ENCODE assay signal across 8 cellular contexts in the genomic region with DNA sequence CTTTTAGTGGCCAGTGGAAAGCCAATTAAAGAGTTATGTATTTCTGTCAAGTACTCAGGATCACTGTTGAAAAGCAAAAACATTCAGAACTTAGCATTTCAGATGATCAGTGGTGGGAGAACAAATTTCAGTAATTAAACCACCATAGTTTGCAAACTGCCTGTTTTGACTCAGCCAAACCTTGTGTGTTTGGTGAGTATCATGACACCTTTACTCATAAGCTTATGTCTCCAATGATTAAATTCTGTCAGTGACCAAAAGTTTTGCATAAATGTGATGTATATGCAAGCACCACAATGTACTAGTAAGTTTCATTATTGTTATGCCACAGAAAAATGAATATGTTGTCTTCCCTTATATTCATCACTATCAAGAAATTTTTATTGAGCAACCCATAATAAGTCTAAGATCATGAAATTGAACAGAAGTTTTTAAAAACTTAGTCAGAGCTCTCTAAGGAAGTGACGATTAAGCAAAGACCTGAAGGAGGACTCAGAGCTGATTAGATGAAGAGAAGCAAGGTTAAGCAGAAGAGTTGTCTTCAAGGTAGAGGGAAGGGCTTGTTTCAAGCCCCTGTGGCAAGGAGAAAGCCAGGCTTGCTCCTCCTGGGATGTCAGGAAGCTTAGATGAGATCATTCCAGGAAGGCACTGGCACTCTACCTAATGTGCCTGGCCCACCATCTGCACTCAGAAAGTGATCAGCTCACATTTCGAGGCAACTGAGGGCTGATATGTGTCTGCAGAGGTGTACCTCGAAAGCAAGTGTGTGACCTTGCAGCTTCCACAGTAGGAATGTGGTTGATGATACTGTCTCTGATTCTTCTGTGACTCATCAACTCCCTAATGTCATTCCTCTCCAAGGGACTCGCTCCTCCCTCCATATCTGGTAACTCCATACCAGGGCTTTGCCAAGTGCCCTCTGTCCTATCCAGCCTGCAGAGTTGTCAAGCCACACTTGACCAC. TPM values are rescaled to one million over a fixed set of nuclear protein-coding genes. Genes with fewer than 3 reads are reported as not detected.
DNase-seq lines count a peak whose midpoint lies in the region; ATAC-seq, FAIRE-seq and TF ChIP-seq lines count a peak whose summit lies in the region.

No MANE protein-coding gene starts in this region.

- H3K4me1 Mint-ChIP-seq in stimulated activated memory B cell treated with anti-CD40 and anti-IgM and Interleukin-4, amounts not matched to agents 10 μg/mL and 1 μg/mL and 100 μg/mL, for 72 hours: peaks cover 39% of the 10 kb centered on the region
- peaks cover 7% of the 10 kb centered on the region for H3K4me1 Mint-ChIP-seq in Calu3 (ENCODE audit: low read depth, unreplicated experiment)

- DNase-seq in ACHN (peak; percentile 46), astrocyte of the spinal cord (ENCODE audit: low read depth, low spot score) (peak; percentile 39), Calu3 (no peak), DMS79 treated with DMSO at 0.1 percent for 48 hours (lab: John Stamatoyannopoulos, UW) (no peak), kidney (no peak)

- peaks cover 5 to 6% of the 10 kb centered on the region in 2 donors for H3K4me1 ChIP-seq in kidney (ENCODE audit: control insufficient read depth in 1 of 2, insufficient read depth in 1 of 2, low read depth in 1 of 2, low read length in 2 of 2)

- H3K9me3 Mint-ChIP-seq in stimulated activated memory B cell treated with anti-CD40 and anti-IgM and Interleukin-4, amounts not matched to agents 10 μg/mL and 1 μg/mL and 100 μg/mL, for 72 hours: no peaks in the 10 kb centered on the region
- H3K9me3 Mint-ChIP-seq in Calu3 (ENCODE audit: low read depth, unreplicated experiment): no peaks in the 10 kb centered on the region

- intact Hi-C loops in Calu3 (cut with micrococcal nuclease; ENCODE audit: unreplicated experiment): no loop called here
- intact Hi-C loops in kidney (cut with DNase I): no loop called here

- no peak for FAIRE-seq in kidney (lab: Jason Lieb, UNC)

- ATAC-seq in GM19043 (IDR thresholded peaks at IDR 0.05; ENCODE audit: low read depth, unreplicated experiment) (peak; percentile 78), HG03103 (IDR thresholded peaks at IDR 0.05; ENCODE audit: low read depth, unreplicated experiment) (peak; percentile 77)
- peak; percentile 56 for ATAC-seq in stimulated activated memory B cell treated with anti-CD40 and anti-IgM and Interleukin-4, amounts not matched to agents 10 μg/mL and 1 μg/mL and 100 μg/mL, for 72 hours

- no peaks in the 10 kb centered on the region for H3K36me3 Mint-ChIP-seq in stimulated activated memory B cell treated with anti-CD40 and anti-IgM and Interleukin-4, amounts not matched to agents 10 μg/mL and 1 μg/mL and 100 μg/mL, for 72 hours
- peaks cover 56% of the 10 kb centered on the region for H3K36me3 Mint-ChIP-seq in Calu3 (ENCODE audit: insufficient read depth, unreplicated experiment)

- no peak overlapping the region for H3K4me3 Mint-ChIP-seq in stimulated activated memory B cell treated with anti-CD40 and anti-IgM and Interleukin-4, amounts not matched to agents 10 μg/mL and 1 μg/mL and 100 μg/mL, for 72 hours
- H3K4me3 Mint-ChIP-seq in Calu3 (ENCODE audit: low read depth, unreplicated experiment): no peak overlapping the region

- H3K36me3 ChIP-seq in kidney (ENCODE audit: control insufficient read depth in 1 of 2, insufficient read depth in 2 of 2, low read length in 2 of 2): peaks cover 0 to 4% of the 10 kb centered on the region in 2 donors

- in situ Hi-C loops in ACHN (cut with HindIII; ENCODE audit: low pct_ligation_motif_present, low pct_unique_long_range_greater_than_20kb, low sequenced_read_pairs): no loop called here
- in situ Hi-C loops in astrocyte of the spinal cord (cut with HindIII; ENCODE audit: low sequenced_read_pairs): no loop called here

- H3K4me3 ChIP-seq in astrocyte of the spinal cord (ENCODE audit: low read depth, low read length) (no peak overlapping the region), kidney (ENCODE audit: low read length in 2 of 2) (no peak overlapping the region)

- H3K27ac Mint-ChIP-seq in stimulated activated memory B cell treated with anti-CD40 and anti-IgM and Interleukin-4, amounts not matched to agents 10 μg/mL and 1 μg/mL and 100 μg/mL, for 72 hours: peak overlapping the region; percentile 60
- H3K27ac Mint-ChIP-seq in Calu3 (ENCODE audit: unreplicated experiment): no peak overlapping the region

- CTCF ChIA-PET in Calu3 (lab: Charles Lee): no interaction called here

- no peaks in the 10 kb centered on the region for H3K9me3 ChIP-seq in kidney (ENCODE audit: control insufficient read depth in 1 of 2, low read length in 2 of 2)

- TF ChIP-seq CTCF in astrocyte of the spinal cord (IDR thresholded peaks at IDR 0.05; ENCODE audit: low read depth, low read length) (no peak), Calu3 (IDR thresholded peaks at IDR 0.05; ENCODE audit: unreplicated experiment) (no peak), kidney (IDR thresholded peaks at IDR 0.05; ENCODE audit: borderline replicate concordance, extremely low read depth, insufficient read depth) (no peak)

- no peaks in the 10 kb centered on the region for H3K27me3 Mint-ChIP-seq in stimulated activated memory B cell treated with anti-CD40 and anti-IgM and Interleukin-4, amounts not matched to agents 10 μg/mL and 1 μg/mL and 100 μg/mL, for 72 hours
- H3K27me3 Mint-ChIP-seq in Calu3 (ENCODE audit: unreplicated experiment): no peaks in the 10 kb centered on the region

- BruUV-seq in Calu3 (replicated peaks; lab: Mats Ljungman, UMichigan): no TSS peak

- H3K27ac ChIP-seq in kidney (ENCODE audit: low read depth in 2 of 2, low read length in 2 of 2): no peak overlapping the region

- no peak overlapping the region for H3K9ac ChIP-seq in kidney (ENCODE audit: low read length in 2 of 2)

RNA-seq across cellular contexts. Expression of gene KCTD18, which starts 54.7 kb away (rescaled TPM):
- total RNA-seq in Calu3 (2022): 11.8 and 13.6 TPM in 2 replicates
- total RNA-seq in kidney: 12.6 TPM
- 8.5 TPM for polyA plus RNA-seq in kidney (ENCODE audit: insufficient read depth, low read depth, low replicate concordance)

Comparison
In these comparisons a context has a peak if more than half of its experiments do, and no peak if none do; other contexts are left out.
1. DNase-seq: peak in ACHN (single experiment) and astrocyte of the spinal cord (single experiment); none in Calu3 (single experiment), DMS79 treated with DMSO at 0.1 percent for 48 hours (single experiment) and kidney (single experiment).
2. Peak in every context shown above with its lines, with median percentiles within 50 percentile points of each other: ATAC-seq.